ENCODE assay signal across 1 cellular context in the genomic region with DNA sequence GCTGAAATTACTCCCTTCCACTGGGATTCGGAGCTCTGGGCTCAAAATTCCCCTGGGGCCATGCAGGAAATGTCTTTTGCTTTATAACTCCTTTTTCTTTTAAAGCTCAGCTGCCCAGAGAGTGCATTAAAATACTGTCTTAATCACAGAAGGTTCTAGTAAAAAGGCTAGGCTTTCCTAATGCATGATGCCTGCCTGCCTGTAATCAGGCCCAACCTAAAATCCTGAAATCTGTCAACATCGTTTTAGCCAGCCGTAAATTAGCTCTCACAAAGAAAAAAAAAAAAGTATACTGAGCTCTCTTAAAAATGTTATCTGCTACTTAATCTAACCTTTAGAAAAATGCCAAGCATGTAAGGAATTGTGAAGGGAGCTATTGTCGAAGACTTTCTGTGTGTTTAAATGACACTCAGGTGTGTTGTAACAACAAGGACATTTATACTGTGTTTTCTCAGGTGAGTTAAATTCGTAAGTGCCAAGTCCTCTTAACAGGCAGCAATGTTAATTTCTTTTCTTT.
TF ChIP-seq lines count a peak whose summit lies in the region.

No MANE protein-coding gene starts in this region.

TF ChIP-seq in SK-N-SH, 30 proteins besides CTCF, POLR2A, EP300 and RAD21 (continued from another document):
- TF ChIP-seq, protein P1, sequence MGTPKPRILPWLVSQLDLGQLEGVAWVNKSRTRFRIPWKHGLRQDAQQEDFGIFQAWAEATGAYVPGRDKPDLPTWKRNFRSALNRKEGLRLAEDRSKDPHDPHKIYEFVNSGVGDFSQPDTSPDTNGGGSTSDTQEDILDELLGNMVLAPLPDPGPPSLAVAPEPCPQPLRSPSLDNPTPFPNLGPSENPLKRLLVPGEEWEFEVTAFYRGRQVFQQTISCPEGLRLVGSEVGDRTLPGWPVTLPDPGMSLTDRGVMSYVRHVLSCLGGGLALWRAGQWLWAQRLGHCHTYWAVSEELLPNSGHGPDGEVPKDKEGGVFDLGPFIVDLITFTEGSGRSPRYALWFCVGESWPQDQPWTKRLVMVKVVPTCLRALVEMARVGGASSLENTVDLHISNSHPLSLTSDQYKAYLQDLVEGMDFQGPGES (IDR thresholded peaks at IDR 0.05; ENCODE audit: low read depth, low read length), result no peak
- TF ChIP-seq NFIC (IDR thresholded peaks at IDR 0.05; ENCODE audit: borderline replicate concordance), result 0 out of 2 replicates have a peak, but pooled peaks have one; percentile 7
- no peak; the same call in 1 of the 2 replicates for TF ChIP-seq FOSL2 (IDR thresholded peaks at IDR 0.05; ENCODE audit: borderline replicate concordance, low read depth)
- TF ChIP-seq, protein P2, sequence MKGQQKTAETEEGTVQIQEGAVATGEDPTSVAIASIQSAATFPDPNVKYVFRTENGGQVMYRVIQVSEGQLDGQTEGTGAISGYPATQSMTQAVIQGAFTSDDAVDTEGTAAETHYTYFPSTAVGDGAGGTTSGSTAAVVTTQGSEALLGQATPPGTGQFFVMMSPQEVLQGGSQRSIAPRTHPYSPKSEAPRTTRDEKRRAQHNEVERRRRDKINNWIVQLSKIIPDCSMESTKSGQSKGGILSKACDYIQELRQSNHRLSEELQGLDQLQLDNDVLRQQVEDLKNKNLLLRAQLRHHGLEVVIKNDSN (IDR thresholded peaks at IDR 0.05; ENCODE audit: borderline replicate concordance, low read depth), result no peak
- TF ChIP-seq RCOR1 (IDR thresholded peaks at IDR 0.05; ENCODE audit: low read length), result no peak
- no peak for TF ChIP-seq TAF1 (IDR thresholded peaks at IDR 0.05; ENCODE audit: borderline replicate concordance, low read depth, low read length)
- no peak; the same call in none of the 2 replicates for TF ChIP-seq TCF12 (IDR thresholded peaks at IDR 0.05)
- TF ChIP-seq GATA2 (CRISPR knock-in tag; IDR thresholded peaks at IDR 0.05), result no peak
- no peak for TF ChIP-seq EZH2phosphoT487 (IDR thresholded peaks at IDR 0.05; ENCODE audit: borderline replicate concordance, low read depth)
- no peak for TF ChIP-seq CHD2 (IDR thresholded peaks at IDR 0.05; ENCODE audit: low read length, partially characterized antibody)
- TF ChIP-seq RXRA (IDR thresholded peaks at IDR 0.05; ENCODE audit: borderline replicate concordance, low read depth), result peak; percentile 63
- TF ChIP-seq TEAD4 (IDR thresholded peaks at IDR 0.05; ENCODE audit: borderline replicate concordance, insufficient read depth), result peak; percentile 86
- TF ChIP-seq FOXJ3 (CRISPR knock-in tag; IDR thresholded peaks at IDR 0.05), result no peak
- TF ChIP-seq, protein P3, sequence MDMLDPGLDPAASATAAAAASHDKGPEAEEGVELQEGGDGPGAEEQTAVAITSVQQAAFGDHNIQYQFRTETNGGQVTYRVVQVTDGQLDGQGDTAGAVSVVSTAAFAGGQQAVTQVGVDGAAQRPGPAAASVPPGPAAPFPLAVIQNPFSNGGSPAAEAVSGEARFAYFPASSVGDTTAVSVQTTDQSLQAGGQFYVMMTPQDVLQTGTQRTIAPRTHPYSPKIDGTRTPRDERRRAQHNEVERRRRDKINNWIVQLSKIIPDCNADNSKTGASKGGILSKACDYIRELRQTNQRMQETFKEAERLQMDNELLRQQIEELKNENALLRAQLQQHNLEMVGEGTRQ (IDR thresholded peaks at IDR 0.05; ENCODE audit: borderline replicate concordance, low read depth, low read length), result no peak
- TF ChIP-seq YY1 (IDR thresholded peaks at IDR 0.05; ENCODE audit: low read depth), result no peak
- TF ChIP-seq, protein P4, sequence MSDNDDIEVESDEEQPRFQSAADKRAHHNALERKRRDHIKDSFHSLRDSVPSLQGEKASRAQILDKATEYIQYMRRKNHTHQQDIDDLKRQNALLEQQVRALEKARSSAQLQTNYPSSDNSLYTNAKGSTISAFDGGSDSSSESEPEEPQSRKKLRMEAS (IDR thresholded peaks at IDR 0.05; ENCODE audit: low read depth), result peak; percentile 33; the same call in 1 of the 2 replicates
